In the genomic region with DNA sequence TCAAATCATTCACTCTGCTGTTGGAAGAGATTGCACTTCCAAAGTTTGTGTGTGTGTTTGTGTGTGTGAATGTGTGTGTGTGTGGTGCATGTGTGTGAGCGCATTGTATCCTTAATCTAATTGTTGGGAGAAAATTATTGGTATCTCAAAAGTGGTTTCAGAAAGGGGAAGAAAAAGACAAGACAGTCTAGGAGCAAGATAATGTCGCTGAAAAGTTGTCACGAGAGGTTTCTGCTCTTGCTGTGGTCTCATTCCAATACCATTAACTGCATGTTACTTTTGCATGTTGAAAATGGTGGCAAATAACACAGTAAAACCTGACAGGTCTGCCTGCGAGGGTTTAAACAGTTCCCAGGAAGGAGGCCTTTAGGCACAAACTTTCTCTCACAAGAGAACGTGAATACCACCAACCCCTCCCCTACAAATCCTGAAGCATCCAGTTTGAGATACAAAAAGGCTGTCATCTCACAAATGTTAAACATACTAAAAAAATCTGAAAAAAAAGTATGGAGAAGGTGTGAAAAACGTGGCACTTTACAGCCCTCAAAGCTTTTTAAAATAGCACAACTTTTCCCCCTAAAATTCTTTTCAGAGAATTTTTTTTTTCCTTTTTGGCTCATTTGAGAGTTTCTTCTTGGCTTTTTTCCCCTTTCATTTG, we compare ENCODE assay signal across 11 cellular contexts. TPM values are rescaled to one million over a fixed set of nuclear protein-coding genes. Genes with fewer than 3 reads are reported as not detected.
A peak's percentile ranks its signal among the peaks of the same experiment; 100 is the strongest.
DNase-seq lines count a peak whose midpoint lies in the region; ATAC-seq, FAIRE-seq and TF ChIP-seq lines count a peak whose summit lies in the region.
"Had no signal": no experiment of that assay in that cellular context is flagged by ENCODE, and none has a peak within 500 bp of the region (broad histone marks: within the 10 kb centered on the region; RNA-seq: fewer than 3 reads in every experiment).

No MANE protein-coding gene starts in this region.

- peak overlapping the region; percentile 96 to 100 (median 98) for H3K27ac ChIP-seq in heart right ventricle
- H3K27ac ChIP-seq in ectodermal cell (ENCODE audit: insufficient read depth, low read depth, low read length, poor library complexity, severe bottlenecking), result peak overlapping the region; percentile 90
- peak overlapping the region; percentile 95 to 97 for H3K27ac ChIP-seq in uterus

- TF ChIP-seq POLR2A in uterus (IDR thresholded peaks at IDR 0.05), result no peak

- H3K27me3 ChIP-seq in heart right ventricle (no peaks in the 10 kb centered on the region), ectodermal cell (ENCODE audit: control insufficient read depth, insufficient read depth, low read length, poor library complexity, severe bottlenecking) (no peaks in the 10 kb centered on the region), uterus (no peaks in the 10 kb centered on the region)

- no peak overlapping the region for H3K27ac Mint-ChIP-seq in natural killer cell

- peaks cover 32% of the 10 kb centered on the region for H3K36me3 Mint-ChIP-seq in natural killer cell

- H3K4me1 Mint-ChIP-seq in natural killer cell, result peaks cover 94 to 97% of the 10 kb centered on the region in 2 donors

- no peaks in the 10 kb centered on the region for H3K9me3 ChIP-seq in heart right ventricle
- no peaks in the 10 kb centered on the region for H3K9me3 ChIP-seq in ectodermal cell (ENCODE audit: control insufficient read depth, low read length)
- no peaks in the 10 kb centered on the region for H3K9me3 ChIP-seq in uterus
- H3K9me3 ChIP-seq: SK-N-SH had no signal

- peaks cover 4 to 7% of the 10 kb centered on the region in 2 donors for H3K27me3 Mint-ChIP-seq in natural killer cell (ENCODE audit: low read depth in 2 of 2)

- no peak for FAIRE-seq in RCC 7860 (lab: Jason Lieb, UNC)

- intact Hi-C loops in heart right ventricle (cut with DNase I) (loop anchor here in 9 of 10 donors (5.0 to 10.0 kb wide), 13 partner anchors 47 to 1245 kb away; a partner anchor contains a TSS), Right ventricle myocardium superior (cut with DNase I) (loop anchor here (2.0 to 10.0 kb wide), 2 partner anchors 79 to 175 kb away; a partner anchor contains a TSS), natural killer cell (cut with micrococcal nuclease) (loop anchor here (2.0 to 5.0 kb wide), 5 partner anchors 89 to 1381 kb away; a partner anchor contains a TSS), uterus (cut with DNase I; ENCODE audit: low total_unique reads) (no loop called here)

- H3K4me3 ChIP-seq in heart right ventricle, result peak overlapping the region in 7 of 10 donors; percentile 20 to 85 (median 79)
- H3K4me3 ChIP-seq in ectodermal cell (ENCODE audit: insufficient read depth, low read depth, low read length), result no peak overlapping the region
- peak overlapping the region in 1 of 2 donors; percentile 15 for H3K4me3 ChIP-seq in uterus

- H3K4me1 ChIP-seq in heart right ventricle (peaks cover 0 to 100% (median 80%) of the 10 kb centered on the region in 9 donors), ectodermal cell (ENCODE audit: control insufficient read depth, insufficient read depth, low read length) (peaks cover 73% of the 10 kb centered on the region), uterus (peaks cover 0 to 2% of the 10 kb centered on the region in 2 donors)

- TF ChIP-seq CTCF in heart right ventricle (IDR thresholded peaks at IDR 0.05) (no peak), natural killer cell (IDR thresholded peaks at IDR 0.05) (no peak), uterus (IDR thresholded peaks at IDR 0.05) (no peak), GM20000 (IDR thresholded peaks at IDR 0.05; ENCODE audit: extremely low read depth, missing control alignments) (no peak)

- peaks cover 0 to 3% of the 10 kb centered on the region in 2 donors for H3K9me3 Mint-ChIP-seq in natural killer cell

- peak overlapping the region; percentile 95 for H3K4me3 Mint-ChIP-seq in natural killer cell

- ATAC-seq in heart right ventricle, result no peak
- no peak for ATAC-seq in Right ventricle myocardium superior (ENCODE audit: poor library complexity)
- no peak for ATAC-seq in natural killer cell
- ATAC-seq in GM18520 (IDR thresholded peaks at IDR 0.05; ENCODE audit: unreplicated experiment), result no peak

- DNase-seq in heart right ventricle (no peak), Right ventricle myocardium superior (no peak), natural killer cell (no peak), uterus (no peak), RCC 7860 (ENCODE audit: low spot score) (no peak), GM20000 (ENCODE audit: low spot score) (no peak)
- DNase-seq: activated T-cell treated with anti-CD3 and anti-CD28 coated beads, Interleukin-2, amount 50 U/mL, for 1 hour; KG1; SK-N-SH had no signal

- H3K36me3 ChIP-seq in heart right ventricle, result peaks cover 0 to 46% (median 0%) of the 10 kb centered on the region in 9 donors
- no peaks in the 10 kb centered on the region for H3K36me3 ChIP-seq in ectodermal cell (ENCODE audit: control insufficient read depth, insufficient read depth, low read length)
- no peaks in the 10 kb centered on the region for H3K36me3 ChIP-seq in uterus

- WGBS in heart right ventricle, 2 donors, result 33 to 37% methylated on average over 6 of the region's 6 CpGs
- WGBS in ectodermal cell, 2 experiments, result 28 to 30% methylated on average over 5 to 6 of the region's 6 CpGs

RNA-seq across cellular contexts. Expression of a gene that starts 10.2 kb away (rescaled TPM):
- 10 to 100 TPM; 68.7 to 99.5 (median 88.2) TPM for total RNA-seq in heart right ventricle
- 10 to 100 TPM; 17.2 to 26.0 TPM for polyA plus RNA-seq in heart right ventricle
- total RNA-seq in Right ventricle myocardium superior, result 81.0 TPM
- polyA plus RNA-seq in ectodermal cell (2013, experiment 1 of 4), result 134 TPM
- polyA plus RNA-seq in ectodermal cell (2013, experiment 2 of 4), result 125 TPM
- polyA plus RNA-seq in ectodermal cell (2013, experiment 3 of 4), result 87.6 TPM
- 98.3 TPM for polyA plus RNA-seq in ectodermal cell (2013, experiment 4 of 4)
- total RNA-seq in natural killer cell, result 1,000 to 10,000 TPM in 1 of 3 donors, 100 to 1,000 TPM in 2; 718 to 1,143 (median 944) TPM
- 100 to 1,000 TPM in 3 of 4 donors, 10 to 100 TPM in 1; 35.9 to 177 (median 120) TPM for total RNA-seq in uterus
